Comparison of ENCODE assay signal across 1 cellular context in the genomic region with DNA sequence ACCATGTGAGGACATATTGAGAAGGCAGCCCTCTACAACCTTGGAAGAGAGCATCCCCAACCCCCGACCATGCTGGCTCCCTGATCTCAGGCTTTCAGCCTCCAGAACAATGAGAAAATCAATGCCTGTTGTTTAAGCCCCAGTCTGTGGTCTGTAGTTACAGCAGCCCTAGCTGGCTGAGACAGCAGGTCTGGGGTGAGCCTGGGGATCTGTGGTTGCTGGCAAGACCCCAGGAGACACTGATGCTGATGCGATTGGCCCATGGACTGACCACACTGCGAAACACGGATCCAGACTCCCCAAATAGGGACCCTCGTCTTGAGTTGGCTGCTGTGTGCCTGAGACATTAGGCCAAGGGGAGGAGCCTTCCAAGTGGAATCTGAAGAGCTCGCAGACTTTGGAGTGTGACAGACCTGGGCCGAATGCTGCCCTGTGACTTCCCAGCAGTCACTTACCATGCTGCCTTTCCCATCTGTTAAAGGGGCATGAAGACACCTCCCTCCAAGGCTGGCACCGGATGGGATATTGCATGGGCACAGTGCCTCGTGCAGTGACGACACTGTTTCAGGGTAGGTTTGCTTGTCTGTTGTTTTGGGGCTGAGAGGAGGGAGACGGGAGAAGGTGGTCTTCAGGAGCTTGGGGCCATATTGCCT.
TF ChIP-seq lines count a peak whose summit lies in the region.

No MANE protein-coding gene starts in this region.

TF ChIP-seq in HepG2, 621 proteins besides CTCF, POLR2A, EP300 and RAD21:
- TF ChIP-seq, protein P1, sequence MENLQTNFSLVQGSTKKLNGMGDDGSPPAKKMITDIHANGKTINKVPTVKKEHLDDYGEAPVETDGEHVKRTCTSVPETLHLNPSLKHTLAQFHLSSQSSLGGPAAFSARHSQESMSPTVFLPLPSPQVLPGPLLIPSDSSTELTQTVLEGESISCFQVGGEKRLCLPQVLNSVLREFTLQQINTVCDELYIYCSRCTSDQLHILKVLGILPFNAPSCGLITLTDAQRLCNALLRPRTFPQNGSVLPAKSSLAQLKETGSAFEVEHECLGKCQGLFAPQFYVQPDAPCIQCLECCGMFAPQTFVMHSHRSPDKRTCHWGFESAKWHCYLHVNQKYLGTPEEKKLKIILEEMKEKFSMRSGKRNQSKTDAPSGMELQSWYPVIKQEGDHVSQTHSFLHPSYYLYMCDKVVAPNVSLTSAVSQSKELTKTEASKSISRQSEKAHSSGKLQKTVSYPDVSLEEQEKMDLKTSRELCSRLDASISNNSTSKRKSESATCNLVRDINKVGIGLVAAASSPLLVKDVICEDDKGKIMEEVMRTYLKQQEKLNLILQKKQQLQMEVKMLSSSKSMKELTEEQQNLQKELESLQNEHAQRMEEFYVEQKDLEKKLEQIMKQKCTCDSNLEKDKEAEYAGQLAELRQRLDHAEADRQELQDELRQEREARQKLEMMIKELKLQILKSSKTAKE (CRISPR knock-in tag; IDR thresholded peaks at IDR 0.05; ENCODE audit: borderline replicate concordance) = no peak
- TF ChIP-seq CREB1 (IDR thresholded peaks at IDR 0.05) (peak; percentile 45; the same call in 1 of the 2 replicates), CREB1 (CRISPR knock-in tag; IDR thresholded peaks at IDR 0.05) (no peak), ZNF766 (CRISPR knock-in tag; IDR thresholded peaks at IDR 0.05; ENCODE audit: borderline replicate concordance) (no peak)
